In genomic region chr2:96955694-96956610, GRCh38 we compare ENCODE assay signal across 37 cellular contexts. TPM values are rescaled to one million over a fixed set of nuclear protein-coding genes. Genes with fewer than 3 reads are reported as not detected.
"Had no signal": no experiment of that assay in that cellular context is flagged by ENCODE, and none has a peak within 500 bp of the region (broad histone marks: within the 10 kb centered on the region; RNA-seq: fewer than 3 reads in every experiment).

No MANE protein-coding gene starts in this region.

- H3K27me3 ChIP-seq: adrenal gland, ascending aorta, cardiac muscle cell, heart left ventricle, right lobe of liver, stomach, suprapubic skin, tibial nerve had no signal

- H3K36me3 ChIP-seq: adrenal gland, ascending aorta, cardiac muscle cell, heart left ventricle, lower lobe of right lung, right lobe of liver, stomach, suprapubic skin, tibial nerve had no signal

- H3K4me3 ChIP-seq: adrenal gland, ascending aorta, cardiac muscle cell, heart left ventricle, lower lobe of right lung, right lobe of liver, skin epidermis, stomach, suprapubic skin, tibial nerve had no signal

- H3K4me1 ChIP-seq: right lobe of liver had no signal

- H3K27ac ChIP-seq: adrenal gland, ascending aorta, cardiac muscle cell, lower lobe of right lung, right lobe of liver, skin epidermis, stomach, suprapubic skin had no signal

- FAIRE-seq: endothelial cell of umbilical vein, urothelium cell line had no signal

- DNase-seq: activated CD4-positive, alpha-beta T cell treated with anti-CD3 and anti-CD28 coated beads for 4 hours; activated CD4-positive, alpha-beta T cell treated with anti-CD3 and anti-CD28 coated beads, Interleukin-2, amount 50 U/mL, for 48 hours; activated CD8-positive, alpha-beta memory T cell treated with anti-CD3 and anti-CD28 coated beads, Interleukin-2, amount 50 U/mL, for 4 hours; activated effector memory CD4-positive, alpha-beta T cell treated with anti-CD3 and anti-CD28 coated beads, Interleukin-2, amount 50 U/mL, for 16 hours; activated naive CD4-positive, alpha-beta T cell treated with anti-CD3 and anti-CD28 coated beads for 36 hours; activated naive CD8-positive, alpha-beta T cell treated with anti-CD3 and anti-CD28 coated beads for 36 hours; activated T-cell treated with anti-CD3 and anti-CD28 coated beads, Interleukin-2, amount 50 U/mL, for 1 hour; adrenal gland; cortex of kidney; effector memory CD8-positive, alpha-beta T cell; foreskin fibroblast; hypothalamus; immature natural killer cell; lower lobe of right lung; mesenchymal stem cell; stimulated activated CD4-positive, alpha-beta T cell treated with anti-CD3 and anti-CD28 coated beads, Interleukin-1b, Interleukin-23, amount 100 ng/mL, for 48 hours; stimulated activated CD4-positive, alpha-beta T cell treated with anti-CD3 and anti-CD28 coated beads, Interleukin-4, amount 100 ng/mL, for 4 hours; stimulated activated CD8-positive, alpha-beta memory T cell treated with anti-CD3 and anti-CD28 coated beads, Interleukin-4, amount 100 ng/mL, for 48 hours; stomach; T-helper 1 cell had no signal

- H3K9me3 ChIP-seq: adrenal gland, ascending aorta, heart left ventricle, lower lobe of right lung, right lobe of liver, stomach, suprapubic skin, tibial nerve had no signal

- ATAC-seq: effector memory CD8-positive, alpha-beta T cell; esophagus mucosa; heart left ventricle; left lobe of liver; lower lobe of right lung; natural killer cell treated with Interleukin-12 subunit alpha and Interleukin-12 subunit beta and Interleukin-15 and Interleukin-18, amount 100 ng/mL, for 72 hours; right lobe of liver; stimulated activated memory B cell treated with anti-CD40 and anti-IgM and Interleukin-4, amounts not matched to agents 10 μg/mL and 1 μg/mL and 100 μg/mL, for 72 hours had no signal

RNA-seq across cellular contexts. Expression of gene FAM178B, which starts 30.4 kb away (rescaled TPM):
- total RNA-seq: activated T-helper 1 cell treated with anti-CD3 and anti-CD28 coated beads, Interleukin-12 subunit alpha, Interleukin-12 subunit beta, Interleukin-2, Interleukin-4 antibody, amounts not matched to agents 30 ng/mL and 10 ng/mL and 1 ng/mL, durations not matched to agents 14 hours and 24 hours and 36 hours; ascending aorta; endothelial cell of umbilical vein; natural killer cell treated with Interleukin-12 subunit alpha and Interleukin-12 subunit beta and Interleukin-15 and Interleukin-18, amount 100 ng/mL, for 72 hours; osteocyte; progenitor cell of endocrine pancreas; renal cortical epithelial cell; stomach had no signal
- polyA plus RNA-seq: endothelial cell of umbilical vein had no signal
